ENCODE assay signal across 22 cellular contexts in genomic region chr4:833156-833555, GRCh38. TPM values are rescaled to one million over a fixed set of nuclear protein-coding genes. Genes with fewer than 3 reads are reported as not detected.
A peak's percentile ranks its signal among the peaks of the same experiment; 100 is the strongest.
DNase-seq lines count a peak whose midpoint lies in the region; ATAC-seq and TF ChIP-seq lines count a peak whose summit lies in the region.
"Had no signal": no experiment of that assay in that cellular context is flagged by ENCODE, and none has a peak within 500 bp of the region (broad histone marks: within the 10 kb centered on the region; RNA-seq: fewer than 3 reads in every experiment).

No MANE protein-coding gene starts in this region.

- no peaks in the 10 kb centered on the region for H3K79me2 ChIP-seq in osteoblast (ENCODE audit: insufficient read depth, low read length)

- H3K27me3 Mint-ChIP-seq in activated naive CD8-positive, alpha-beta T cell treated with anti-CD3 and anti-CD28 coated beads for 36 hours: peaks cover 12% of the 10 kb centered on the region

- CTCF ChIA-PET in GM10248 (lab: Yijun Ruan, JAX): no interaction called here

- H3K27me3 ChIP-seq in osteoblast (ENCODE audit: insufficient read depth, low read length): peaks cover 14% of the 10 kb centered on the region

- TF ChIP-seq POLR2A in NB4 (IDR thresholded peaks at IDR 0.05; ENCODE audit: extremely low read depth, insufficient read length): no peak

- H3K4me3 Mint-ChIP-seq in activated naive CD8-positive, alpha-beta T cell treated with anti-CD3 and anti-CD28 coated beads for 36 hours: no peak overlapping the region
- H3K4me3 Mint-ChIP-seq: naive thymus-derived CD4-positive, alpha-beta T cell had no signal

- no peak overlapping the region for H2AFZ ChIP-seq in osteoblast (ENCODE audit: low read length)

- peaks cover 10% of the 10 kb centered on the region for H3K9me3 Mint-ChIP-seq in activated naive CD8-positive, alpha-beta T cell treated with anti-CD3 and anti-CD28 coated beads for 36 hours

- H3K27ac ChIP-seq in osteoblast (ENCODE audit: low read depth, low read length): no peak overlapping the region
- H3K27ac ChIP-seq: A549, breast epithelium, epithelial cell of prostate had no signal

- peak; percentile 51 to 58 for DNase-seq in activated CD4-positive, alpha-beta T cell treated with anti-CD3 and anti-CD28 coated beads, Interleukin-2, amount 50 U/mL, for 48 hours
- DNase-seq in activated CD4-positive, alpha-beta T cell treated with anti-CD3 and anti-CD28 coated beads for 4 hours: no peak
- peak; percentile 83 for DNase-seq in NB4 (ENCODE audit: low read depth)
- DNase-seq in activated naive CD8-positive, alpha-beta T cell treated with anti-CD3 and anti-CD28 coated beads for 36 hours: peak; percentile 45
- DNase-seq in osteoblast (ENCODE audit: insufficient read length, low spot score, missing footprints): peak; percentile 85
- no peak for DNase-seq in GM10248 (ENCODE audit: extremely low spot score)
- DNase-seq in omental fat pad (ENCODE audit: low spot score): no peak
- DNase-seq in cerebellar nuclear complex (lab: John Stamatoyannopoulos, UW): no peak
- DNase-seq: activated CD4-positive, CD25-positive, alpha-beta regulatory T cell; C1 segment of cervical spinal cord; dermis blood vessel endothelial cell; foreskin fibroblast; GDM1; hippocampal formation; Karpas-422; naive thymus-derived CD4-positive, alpha-beta T cell; NCI-H1105 treated with DMSO at 0.1 percent for 48 hours; NCI-H524 treated with DMSO at 0.1 percent for 48 hours; stimulated activated CD4-positive, alpha-beta T cell treated with anti-CD3 and anti-CD28 coated beads, Interleukin-2, amount 100 ng/mL, for 24 hours had no signal

- no peak overlapping the region for H3K27ac Mint-ChIP-seq in activated naive CD8-positive, alpha-beta T cell treated with anti-CD3 and anti-CD28 coated beads for 36 hours
- H3K27ac Mint-ChIP-seq: naive thymus-derived CD4-positive, alpha-beta T cell had no signal

- no peaks in the 10 kb centered on the region for H3K36me3 ChIP-seq in osteoblast (ENCODE audit: insufficient read depth, low read length)
- H3K36me3 ChIP-seq: breast epithelium had no signal

- peaks cover 6% of the 10 kb centered on the region for H3K36me3 Mint-ChIP-seq in activated naive CD8-positive, alpha-beta T cell treated with anti-CD3 and anti-CD28 coated beads for 36 hours

- H3K4me2 ChIP-seq in osteoblast (ENCODE audit: insufficient read depth, low read length): no peak overlapping the region
- H3K4me2 ChIP-seq: A549 had no signal

- ATAC-seq in omental fat pad (ENCODE audit: low FRiP score): no peak
- ATAC-seq: A549; naive thymus-derived CD4-positive, alpha-beta T cell had no signal

- H3K4me1 ChIP-seq in osteoblast (ENCODE audit: insufficient read depth, low read length): no peaks in the 10 kb centered on the region
- H3K4me1 ChIP-seq: A549, breast epithelium had no signal

- H3K4me3 ChIP-seq in NB4 (ENCODE audit: low read depth, low read length) (no peak overlapping the region), osteoblast (ENCODE audit: insufficient read depth, low read length) (no peak overlapping the region)
- H3K4me3 ChIP-seq: A549, breast epithelium had no signal

- POLR2A ChIA-PET in GM10248 (lab: Yijun Ruan, JAX): no interaction called here

- no peak for TF ChIP-seq CTCF in NB4 (IDR thresholded peaks at IDR 0.05; ENCODE audit: low read depth, low read length)
- no peak for TF ChIP-seq CTCF in osteoblast (IDR thresholded peaks at IDR 0.05; ENCODE audit: extremely low read depth, low read depth, low read length)
- no peak for TF ChIP-seq CTCF in GM10248 (IDR thresholded peaks at IDR 0.05; ENCODE audit: control extremely low read depth, extremely low read depth, low read depth, missing control alignments)
- TF ChIP-seq CTCF in omental fat pad (IDR thresholded peaks at IDR 0.05): no peak

- peaks cover 9% of the 10 kb centered on the region for H3K9me3 ChIP-seq in osteoblast (ENCODE audit: low read depth, low read length)

- no peaks in the 10 kb centered on the region for H4K20me1 ChIP-seq in osteoblast (ENCODE audit: insufficient read depth, low read length)

- H3K4me1 Mint-ChIP-seq in activated naive CD8-positive, alpha-beta T cell treated with anti-CD3 and anti-CD28 coated beads for 36 hours: peaks cover 4% of the 10 kb centered on the region

RNA-seq across cellular contexts. Expression of gene CPLX1, which starts 7.2 kb away (rescaled TPM):
- under 1 TPM in 1 of 2 experiments, not detected in 1; 0.16 TPM for total RNA-seq in activated naive CD8-positive, alpha-beta T cell treated with anti-CD3 and anti-CD28 coated beads for 36 hours
- total RNA-seq in osteoblast (not detected in 2 replicates), omental fat pad (1 to 10 TPM in 3 of 4 donors, not detected in 1; 1.1 to 2.0 (median 1.9) TPM)

Comparison
In these comparisons a context has a peak if more than half of its experiments do, and no peak if none do; other contexts are left out.
1. DNase-seq: peak in activated CD4-positive, alpha-beta T cell treated with anti-CD3 and anti-CD28 coated beads, Interleukin-2, amount 50 U/mL, for 48 hours (2 of 2), NB4 (single experiment), activated naive CD8-positive, alpha-beta T cell treated with anti-CD3 and anti-CD28 coated beads for 36 hours (single experiment) and osteoblast (single experiment); none in activated CD4-positive, alpha-beta T cell treated with anti-CD3 and anti-CD28 coated beads for 4 hours (0 of 2), GM10248 (single experiment), omental fat pad (single experiment) and cerebellar nuclear complex (0 of 2).